1 cellular context compared by ENCODE assay signal in genomic region chr7:104983620-104984539, GRCh38.
TF ChIP-seq lines count a peak whose summit lies in the region.

No MANE protein-coding gene starts in this region.

TF ChIP-seq in K562, 482 proteins besides CTCF, POLR2A, EP300 and RAD21 (continued from another document and continues in another):
- TF ChIP-seq YY1 (IDR thresholded peaks at IDR 0.05; ENCODE audit: borderline replicate concordance in 1 of 3, control insufficient read depth in 1 of 3, extremely low read depth in 1 of 3, insufficient read depth in 3 of 3, insufficient read length in 1 of 3, insufficient replicate concordance in 2 of 3, low read depth in 1 of 3, low read length in 2 of 3) (peak; percentile 83 to 96 (median 91)), THRAP3 (IDR thresholded peaks at IDR 0.05; ENCODE audit: borderline replicate concordance) (no peak), ETV1 (tag; conservative IDR thresholded peaks at IDR 0.05; ENCODE audit: low read depth) (peak; percentile 92), KDM2B (CRISPR knock-in tag; IDR thresholded peaks at IDR 0.05) (peak; percentile 67; the same call in 1 of the 2 replicates), MCM7 (IDR thresholded peaks at IDR 0.05) (no peak), PTRF (tag; IDR thresholded peaks at IDR 0.05) (no peak), FUS (optimal IDR thresholded peaks at IDR 0.05; ENCODE audit: low read depth, low read length) (no peak), MEF2D (tag; conservative IDR thresholded peaks at IDR 0.05; ENCODE audit: low read depth) (no peak; the same call in 1 of the 2 replicates), TFAP4 (CRISPR knock-in tag; IDR thresholded peaks at IDR 0.05; ENCODE audit: borderline replicate concordance) (peak; percentile 99), CEBPG (CRISPR knock-in tag; IDR thresholded peaks at IDR 0.05) (no peak), CEBPG (tag; conservative IDR thresholded peaks at IDR 0.05 in 1 of 2, IDR thresholded peaks at IDR 0.05 in 1 of 2) (no peak), SMARCE1 (IDR thresholded peaks at IDR 0.05) (peak; percentile 82; the same call in 1 of the 2 replicates), BCOR (IDR thresholded peaks at IDR 0.05) (peak; percentile 61; the same call in 1 of the 2 replicates), ZNF165 (CRISPR knock-in tag; IDR thresholded peaks at IDR 0.05; ENCODE audit: borderline replicate concordance) (no peak), ZFX (CRISPR knock-in tag; IDR thresholded peaks at IDR 0.05) (peak; percentile 97), ZNF263 (CRISPR knock-in tag; IDR thresholded peaks at IDR 0.05; ENCODE audit: borderline replicate concordance) (no peak), RAD51 (IDR thresholded peaks at IDR 0.05; ENCODE audit: borderline replicate concordance, low read depth) (0 out of 2 replicates have a peak, but pooled peaks have one; percentile 38), FOXM1 (IDR thresholded peaks at IDR 0.05; ENCODE audit: low read depth) (peak; percentile 38; the same call in 1 of the 2 replicates), FOXM1 (CRISPR knock-in tag; IDR thresholded peaks at IDR 0.05; ENCODE audit: low read depth) (peak; percentile 74; the same call in 1 of the 2 replicates), HLTF (IDR thresholded peaks at IDR 0.05) (peak; percentile 86), BRD4 (IDR thresholded peaks at IDR 0.05) (peak; percentile 86; the same call in 1 of the 2 replicates), ZKSCAN8 (CRISPR knock-in tag; IDR thresholded peaks at IDR 0.05) (peak; percentile 51; the same call in 1 of the 2 replicates), ZNF696 (CRISPR knock-in tag; conservative IDR thresholded peaks at IDR 0.05) (no peak), CHAMP1 (IDR thresholded peaks at IDR 0.05) (no peak), PML (IDR thresholded peaks at IDR 0.05; ENCODE audit: low read length) (peak; percentile 93; the same call in 1 of the 2 replicates), ZNF764 (CRISPR knock-in tag; IDR thresholded peaks at IDR 0.05; ENCODE audit: low read depth) (0 out of 2 replicates have a peak, but pooled peaks have one; percentile 17), ZNF124 (CRISPR knock-in tag; IDR thresholded peaks at IDR 0.05) (no peak), ZEB2 (IDR thresholded peaks at IDR 0.05) (peak; percentile 9; the same call in 1 of the 2 replicates), CLOCK (CRISPR knock-in tag; IDR thresholded peaks at IDR 0.05; ENCODE audit: borderline replicate concordance) (peak; percentile 66; the same call in 1 of the 2 replicates), EP400 (IDR thresholded peaks at IDR 0.05) (peak; percentile 98), SOX6 (IDR thresholded peaks at IDR 0.05) (peak; percentile 80), ELK1 (CRISPR knock-in tag; IDR thresholded peaks at IDR 0.05) (no peak), ZNF133 (CRISPR knock-in tag; IDR thresholded peaks at IDR 0.05) (no peak), SUPT5H (IDR thresholded peaks at IDR 0.05) (peak; percentile 96), PTTG1 (tag; IDR thresholded peaks at IDR 0.05; ENCODE audit: low read depth) (no peak), ZNF316 (IDR thresholded peaks at IDR 0.05) (no peak), ZNF134 (CRISPR knock-in tag; conservative IDR thresholded peaks at IDR 0.05) (no peak; the same call in 1 of the 2 replicates), GMEB1 (CRISPR knock-in tag; IDR thresholded peaks at IDR 0.05) (peak; percentile 63), HES1 (IDR thresholded peaks at IDR 0.05; ENCODE audit: low read depth) (peak; percentile 45; the same call in 1 of the 2 replicates), TAF9B (IDR thresholded peaks at IDR 0.05; ENCODE audit: partially characterized antibody) (peak; percentile 91)
- TF ChIP-seq, protein P1, sequence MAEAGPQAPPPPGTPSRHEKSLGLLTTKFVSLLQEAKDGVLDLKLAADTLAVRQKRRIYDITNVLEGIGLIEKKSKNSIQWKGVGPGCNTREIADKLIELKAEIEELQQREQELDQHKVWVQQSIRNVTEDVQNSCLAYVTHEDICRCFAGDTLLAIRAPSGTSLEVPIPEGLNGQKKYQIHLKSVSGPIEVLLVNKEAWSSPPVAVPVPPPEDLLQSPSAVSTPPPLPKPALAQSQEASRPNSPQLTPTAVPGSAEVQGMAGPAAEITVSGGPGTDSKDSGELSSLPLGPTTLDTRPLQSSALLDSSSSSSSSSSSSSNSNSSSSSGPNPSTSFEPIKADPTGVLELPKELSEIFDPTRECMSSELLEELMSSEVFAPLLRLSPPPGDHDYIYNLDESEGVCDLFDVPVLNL (CRISPR knock-in tag; IDR thresholded peaks at IDR 0.05; ENCODE audit: low read depth) = no peak
- TF ChIP-seq, protein P2, sequence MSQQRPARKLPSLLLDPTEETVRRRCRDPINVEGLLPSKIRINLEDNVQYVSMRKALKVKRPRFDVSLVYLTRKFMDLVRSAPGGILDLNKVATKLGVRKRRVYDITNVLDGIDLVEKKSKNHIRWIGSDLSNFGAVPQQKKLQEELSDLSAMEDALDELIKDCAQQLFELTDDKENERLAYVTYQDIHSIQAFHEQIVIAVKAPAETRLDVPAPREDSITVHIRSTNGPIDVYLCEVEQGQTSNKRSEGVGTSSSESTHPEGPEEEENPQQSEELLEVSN (IDR thresholded peaks at IDR 0.05; ENCODE audit: borderline replicate concordance in 1 of 2, extremely low read depth in 1 of 2, insufficient read depth in 1 of 2, insufficient read length in 1 of 2, low read depth in 1 of 2, low read length in 1 of 2, poor library complexity in 1 of 2, severe bottlenecking in 1 of 2) = peak in 1 of 2 experiments; percentile 51
- TF ChIP-seq, protein P3, sequence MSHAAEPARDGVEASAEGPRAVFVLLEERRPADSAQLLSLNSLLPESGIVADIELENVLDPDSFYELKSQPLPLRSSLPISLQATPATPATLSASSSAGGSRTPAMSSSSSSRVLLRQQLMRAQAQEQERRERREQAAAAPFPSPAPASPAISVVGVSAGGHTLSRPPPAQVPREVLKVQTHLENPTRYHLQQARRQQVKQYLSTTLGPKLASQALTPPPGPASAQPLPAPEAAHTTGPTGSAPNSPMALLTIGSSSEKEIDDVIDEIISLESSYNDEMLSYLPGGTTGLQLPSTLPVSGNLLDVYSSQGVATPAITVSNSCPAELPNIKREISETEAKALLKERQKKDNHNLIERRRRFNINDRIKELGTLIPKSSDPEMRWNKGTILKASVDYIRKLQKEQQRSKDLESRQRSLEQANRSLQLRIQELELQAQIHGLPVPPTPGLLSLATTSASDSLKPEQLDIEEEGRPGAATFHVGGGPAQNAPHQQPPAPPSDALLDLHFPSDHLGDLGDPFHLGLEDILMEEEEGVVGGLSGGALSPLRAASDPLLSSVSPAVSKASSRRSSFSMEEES (CRISPR knock-in tag; IDR thresholded peaks at IDR 0.05) = peak; percentile 15
- TF ChIP-seq, protein P4, sequence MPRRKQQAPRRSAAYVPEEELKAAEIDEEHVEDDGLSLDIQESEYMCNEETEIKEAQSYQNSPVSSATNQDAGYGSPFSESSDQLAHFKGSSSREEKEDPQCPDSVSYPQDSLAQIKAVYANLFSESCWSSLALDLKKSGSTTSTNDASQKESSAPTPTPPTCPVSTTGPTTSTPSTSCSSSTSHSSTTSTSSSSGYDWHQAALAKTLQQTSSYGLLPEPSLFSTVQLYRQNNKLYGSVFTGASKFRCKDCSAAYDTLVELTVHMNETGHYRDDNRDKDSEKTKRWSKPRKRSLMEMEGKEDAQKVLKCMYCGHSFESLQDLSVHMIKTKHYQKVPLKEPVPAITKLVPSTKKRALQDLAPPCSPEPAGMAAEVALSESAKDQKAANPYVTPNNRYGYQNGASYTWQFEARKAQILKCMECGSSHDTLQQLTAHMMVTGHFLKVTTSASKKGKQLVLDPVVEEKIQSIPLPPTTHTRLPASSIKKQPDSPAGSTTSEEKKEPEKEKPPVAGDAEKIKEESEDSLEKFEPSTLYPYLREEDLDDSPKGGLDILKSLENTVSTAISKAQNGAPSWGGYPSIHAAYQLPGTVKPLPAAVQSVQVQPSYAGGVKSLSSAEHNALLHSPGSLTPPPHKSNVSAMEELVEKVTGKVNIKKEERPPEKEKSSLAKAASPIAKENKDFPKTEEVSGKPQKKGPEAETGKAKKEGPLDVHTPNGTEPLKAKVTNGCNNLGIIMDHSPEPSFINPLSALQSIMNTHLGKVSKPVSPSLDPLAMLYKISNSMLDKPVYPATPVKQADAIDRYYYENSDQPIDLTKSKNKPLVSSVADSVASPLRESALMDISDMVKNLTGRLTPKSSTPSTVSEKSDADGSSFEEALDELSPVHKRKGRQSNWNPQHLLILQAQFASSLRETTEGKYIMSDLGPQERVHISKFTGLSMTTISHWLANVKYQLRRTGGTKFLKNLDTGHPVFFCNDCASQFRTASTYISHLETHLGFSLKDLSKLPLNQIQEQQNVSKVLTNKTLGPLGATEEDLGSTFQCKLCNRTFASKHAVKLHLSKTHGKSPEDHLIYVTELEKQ (CRISPR knock-in tag; IDR thresholded peaks at IDR 0.05) = 0 out of 2 replicates have a peak, but pooled peaks have one; percentile 21
- TF ChIP-seq, protein P5, sequence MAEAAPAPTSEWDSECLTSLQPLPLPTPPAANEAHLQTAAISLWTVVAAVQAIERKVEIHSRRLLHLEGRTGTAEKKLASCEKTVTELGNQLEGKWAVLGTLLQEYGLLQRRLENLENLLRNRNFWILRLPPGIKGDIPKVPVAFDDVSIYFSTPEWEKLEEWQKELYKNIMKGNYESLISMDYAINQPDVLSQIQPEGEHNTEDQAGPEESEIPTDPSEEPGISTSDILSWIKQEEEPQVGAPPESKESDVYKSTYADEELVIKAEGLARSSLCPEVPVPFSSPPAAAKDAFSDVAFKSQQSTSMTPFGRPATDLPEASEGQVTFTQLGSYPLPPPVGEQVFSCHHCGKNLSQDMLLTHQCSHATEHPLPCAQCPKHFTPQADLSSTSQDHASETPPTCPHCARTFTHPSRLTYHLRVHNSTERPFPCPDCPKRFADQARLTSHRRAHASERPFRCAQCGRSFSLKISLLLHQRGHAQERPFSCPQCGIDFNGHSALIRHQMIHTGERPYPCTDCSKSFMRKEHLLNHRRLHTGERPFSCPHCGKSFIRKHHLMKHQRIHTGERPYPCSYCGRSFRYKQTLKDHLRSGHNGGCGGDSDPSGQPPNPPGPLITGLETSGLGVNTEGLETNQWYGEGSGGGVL (CRISPR knock-in tag; IDR thresholded peaks at IDR 0.05) = no peak
